In genomic region chrX:12352922-12353321, GRCh38 we compare ENCODE assay signal across 15 cellular contexts.
"Had no signal": no experiment of that assay in that cellular context is flagged by ENCODE, and none has a peak within 500 bp of the region (broad histone marks: within the 10 kb centered on the region; RNA-seq: fewer than 3 reads in every experiment).

No MANE protein-coding gene starts in this region.

- H3K27me3 ChIP-seq: esophagus muscularis mucosa, gastrocnemius medialis, ovary had no signal

- H3K27ac ChIP-seq: epithelial cell of prostate, esophagus muscularis mucosa, gastrocnemius medialis, heart right ventricle, ovary, uterus had no signal

- H3K4me2 ChIP-seq: smooth muscle cell had no signal

- DNase-seq: effector memory CD4-positive, alpha-beta T cell; gastrocnemius medialis; heart right ventricle; left colon; left ventricle myocardium superior; naive thymus-derived CD8-positive, alpha-beta T cell; ovary; right cardiac atrium; stimulated activated CD4-positive, alpha-beta T cell treated with anti-CD3 and anti-CD28 coated beads, Interleukin-2, amount 100 ng/mL, for 48 hours; stimulated activated naive CD4-positive, alpha-beta T cell treated with Interleukin-2 at 50 U/mL for 16 hours; uterus had no signal

- H3K4me1 ChIP-seq: esophagus muscularis mucosa, gastrocnemius medialis, heart right ventricle, uterus had no signal

- H3K36me3 ChIP-seq: esophagus muscularis mucosa, gastrocnemius medialis, heart right ventricle, ovary, uterus had no signal

- H3K4me3 ChIP-seq: esophagus muscularis mucosa, gastrocnemius medialis, heart right ventricle, lung, ovary, smooth muscle cell, uterus had no signal

- ATAC-seq: gastrocnemius medialis; heart right ventricle; left colon; left ventricle myocardium superior; naive thymus-derived CD8-positive, alpha-beta T cell; right cardiac atrium had no signal

- H3K9me3 ChIP-seq: esophagus muscularis mucosa, gastrocnemius medialis, heart right ventricle, ovary, uterus had no signal
